Comparison of ENCODE assay signal across 8 cellular contexts in genomic region chr18:32158108-32158624, GRCh38. TPM values are rescaled to one million over a fixed set of nuclear protein-coding genes. Genes with fewer than 3 reads are reported as not detected.
DNase-seq lines count a peak whose midpoint lies in the region; ATAC-seq and TF ChIP-seq lines count a peak whose summit lies in the region.

No MANE protein-coding gene starts in this region.

- DNase-seq in Ammon's horn (ENCODE audit: low spot score) (peak; percentile 96), NCI-H2227 treated with DMSO at 0.1 percent for 48 hours (lab: John Stamatoyannopoulos, UW) (peak; percentile 96), kidney epithelial cell (ENCODE audit: low read depth) (peak; percentile 52)
- peak; percentile 17 to 48 (median 38) for DNase-seq in activated CD4-positive, CD25-positive, alpha-beta regulatory T cell (lab: John Stamatoyannopoulos, UW)
- peak; percentile 52 to 54 for DNase-seq in central memory CD8-positive, alpha-beta T cell (ENCODE audit: low spot score in 2 of 2)
- DNase-seq in stimulated activated CD4-positive, alpha-beta T cell treated with anti-CD3 and anti-CD28 coated beads, Interleukin-1b, Interleukin-23, amount 100 ng/mL, for 48 hours = peak; percentile 64

- H3K4me3 Mint-ChIP-seq in central memory CD8-positive, alpha-beta T cell = peak overlapping the region; percentile 63

- H3K36me3 Mint-ChIP-seq in central memory CD8-positive, alpha-beta T cell (ENCODE audit: insufficient read depth) = no peaks in the 10 kb centered on the region

- no peaks in the 10 kb centered on the region for H3K27me3 ChIP-seq in kidney epithelial cell (ENCODE audit: control insufficient read depth, insufficient read depth, low read length)

- TF ChIP-seq CTCF in kidney epithelial cell (IDR thresholded peaks at IDR 0.05; ENCODE audit: insufficient read depth, low read length, poor library complexity, severe bottlenecking) = peak; percentile 75

- ATAC-seq in GM19035 (IDR thresholded peaks at IDR 0.05; ENCODE audit: unreplicated experiment) (peak; percentile 91), HG03342 (IDR thresholded peaks at IDR 0.05; ENCODE audit: unreplicated experiment) (peak; percentile 93)
- ATAC-seq in central memory CD8-positive, alpha-beta T cell (replicated peaks; ENCODE audit: extremely low read depth, poor library complexity, severe bottlenecking) = peak; percentile 87

- H3K36me3 ChIP-seq in kidney epithelial cell (ENCODE audit: control insufficient read depth, insufficient read depth, low read length) = no peaks in the 10 kb centered on the region

- peak overlapping the region; percentile 5 for H3K4me3 ChIP-seq in kidney epithelial cell (ENCODE audit: low read depth, low read length)

- no peak overlapping the region for H3K27ac Mint-ChIP-seq in central memory CD8-positive, alpha-beta T cell (ENCODE audit: low read depth)

- H3K9me3 Mint-ChIP-seq in central memory CD8-positive, alpha-beta T cell = no peaks in the 10 kb centered on the region

- peaks cover 7% of the 10 kb centered on the region for H3K4me1 Mint-ChIP-seq in central memory CD8-positive, alpha-beta T cell

- H3K27me3 Mint-ChIP-seq in central memory CD8-positive, alpha-beta T cell = no peaks in the 10 kb centered on the region

RNA-seq across cellular contexts. Expression of gene MEP1B, which starts 31.7 kb away (rescaled TPM):
- not detected in 2 replicates for total RNA-seq in kidney epithelial cell

Comparison
In these comparisons a context has a peak if more than half of its experiments do, and no peak if none do; other contexts are left out.
1. Peak in every context shown above with its lines: DNase-seq, ATAC-seq and H3K4me3 ChIP-seq.
2. DNase-seq: peak in every context shown above with its lines; median percentile 96 in Ammon's horn; 96 in NCI-H2227 treated with DMSO at 0.1 percent for 48 hours; 64 in stimulated activated CD4-positive, alpha-beta T cell treated with anti-CD3 and anti-CD28 coated beads, Interleukin-1b, Interleukin-23, amount 100 ng/mL, for 48 hours; 53 in central memory CD8-positive, alpha-beta T cell; 52 in kidney epithelial cell; 38 in activated CD4-positive, CD25-positive, alpha-beta regulatory T cell.